Comparison of ENCODE assay signal across 27 cellular contexts in the genomic region with DNA sequence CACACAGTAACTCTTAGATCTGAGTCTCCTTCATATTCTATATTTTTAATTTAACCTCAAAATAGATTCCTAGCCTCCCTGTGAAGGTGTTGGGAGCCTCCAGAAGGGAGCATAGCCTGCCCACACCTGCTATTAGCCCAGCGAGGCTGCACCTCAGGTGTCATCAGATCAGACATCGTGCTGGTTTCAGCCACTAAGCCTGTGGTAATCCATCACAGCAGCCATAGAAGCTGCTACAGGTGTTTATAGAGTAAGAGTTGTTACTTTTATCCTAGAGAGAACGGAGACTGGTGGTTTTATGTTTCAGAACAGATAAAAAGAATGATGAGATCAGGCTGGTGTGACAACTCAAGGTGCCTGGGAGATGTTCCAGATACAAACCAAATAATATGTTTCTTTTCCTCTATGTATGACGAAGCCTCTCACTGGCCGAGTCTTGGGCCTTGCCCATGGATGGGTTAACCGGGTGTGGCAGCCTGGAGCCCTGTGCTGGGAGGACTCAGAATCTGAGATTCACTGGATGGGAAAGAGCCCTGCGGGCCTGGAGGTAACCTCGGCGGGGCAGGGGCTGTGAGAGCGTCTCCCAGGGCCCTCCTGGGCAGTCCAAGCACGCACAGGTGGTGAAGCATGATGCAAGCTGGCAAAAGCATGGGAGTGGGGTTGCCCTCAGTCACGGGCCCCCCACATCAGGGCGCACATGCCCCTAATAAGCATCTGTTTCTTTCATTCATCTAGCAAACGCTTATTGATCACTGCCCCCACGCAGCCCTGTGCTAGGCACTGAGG.
"Had no signal": no experiment of that assay in that cellular context is flagged by ENCODE, and none has a peak within 500 bp of the region (broad histone marks: within the 10 kb centered on the region; RNA-seq: fewer than 3 reads in every experiment).

No MANE protein-coding gene starts in this region.

- H3K4me1 ChIP-seq: colonic mucosa, gastrocnemius medialis, heart left ventricle, left lung, psoas muscle, sigmoid colon, testis, tibial artery had no signal

- H3K9me3 ChIP-seq: colonic mucosa, gastrocnemius medialis, heart left ventricle, left lung, ovary, psoas muscle, sigmoid colon, testis, tibial artery had no signal

- H3K36me3 ChIP-seq: colonic mucosa, gastrocnemius medialis, heart left ventricle, left lung, ovary, sigmoid colon had no signal

- H3K27ac Mint-ChIP-seq: dendritic cell treated with granulocyte-macrophage colony-stimulating factor and Interleukin-4, amounts not matched to agents 40 ng/mL and 50 ng/mL, for 4 days; endodermal cell; nephron; type B pancreatic cell had no signal

- H3K9me3 Mint-ChIP-seq: dendritic cell treated with granulocyte-macrophage colony-stimulating factor and Interleukin-4, amounts not matched to agents 40 ng/mL and 50 ng/mL, for 4 days; endodermal cell; naive thymus-derived CD4-positive, alpha-beta T cell; nephron; type B pancreatic cell had no signal

- H3K27me3 ChIP-seq: colonic mucosa, gastrocnemius medialis, heart left ventricle, hepatocyte, left lung, ovary, sigmoid colon, testis, tibial artery had no signal

- H3K79me2 ChIP-seq: hepatocyte had no signal

- H3K4me3 ChIP-seq: colonic mucosa, gastrocnemius medialis, heart left ventricle, hepatocyte, left lung, ovary, psoas muscle, sigmoid colon, testis, tibial artery had no signal

- H2AFZ ChIP-seq: hepatocyte had no signal

- DNase-seq: colonic mucosa; effector CD8-positive, alpha-beta T cell; endodermal cell; foreskin fibroblast; gastrocnemius medialis; heart left ventricle; kidney; mesendoderm; midbrain; naive thymus-derived CD4-positive, alpha-beta T cell; occipital lobe; ovary; psoas muscle; right cardiac atrium; sigmoid colon; stimulated activated CD4-positive, alpha-beta T cell treated with anti-CD3 and anti-CD28 coated beads, Interleukin-4, amount 100 ng/mL, for 4 hours; stimulated activated naive CD4-positive, alpha-beta T cell; substantia nigra; testis; tibial artery had no signal

- H3K27me3 Mint-ChIP-seq: dendritic cell treated with granulocyte-macrophage colony-stimulating factor and Interleukin-4, amounts not matched to agents 40 ng/mL and 50 ng/mL, for 4 days; naive thymus-derived CD4-positive, alpha-beta T cell; type B pancreatic cell had no signal

- H3K4me2 ChIP-seq: hepatocyte had no signal

- ATAC-seq: esophagus mucosa; gastrocnemius medialis; heart left ventricle; left lung; naive thymus-derived CD4-positive, alpha-beta T cell; psoas muscle; right cardiac atrium had no signal

- H3K27ac ChIP-seq: colonic mucosa, epithelial cell of prostate, gastrocnemius medialis, heart left ventricle, hepatocyte, left lung, ovary, psoas muscle, sigmoid colon, testis, tibial artery had no signal

- H3K4me3 Mint-ChIP-seq: dendritic cell treated with granulocyte-macrophage colony-stimulating factor and Interleukin-4, amounts not matched to agents 40 ng/mL and 50 ng/mL, for 4 days; endodermal cell; naive thymus-derived CD4-positive, alpha-beta T cell; nephron; type B pancreatic cell had no signal

- H3K4me1 Mint-ChIP-seq: nephron had no signal
